12 cellular contexts compared by ENCODE assay signal in the genomic region with DNA sequence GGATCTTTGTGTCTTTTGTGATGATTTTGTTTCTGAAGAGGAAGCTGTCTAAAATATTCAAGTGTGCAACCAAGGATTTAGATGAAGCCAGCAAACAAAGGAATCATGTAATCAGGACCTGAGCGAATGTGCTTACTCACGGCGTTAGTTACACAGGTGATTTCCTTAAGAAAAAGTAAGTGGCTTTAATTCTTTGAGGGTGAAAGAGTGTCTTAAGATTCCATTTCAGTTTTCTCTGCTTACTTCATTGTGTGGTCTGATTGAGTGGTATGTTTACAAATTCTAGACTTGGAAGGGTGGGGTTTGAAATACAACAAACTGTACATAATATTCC.
DNase-seq lines count a peak whose midpoint lies in the region; ATAC-seq and TF ChIP-seq lines count a peak whose summit lies in the region.
"Had no signal": no experiment of that assay in that cellular context is flagged by ENCODE, and none has a peak within 500 bp of the region (broad histone marks: within the 10 kb centered on the region; RNA-seq: fewer than 3 reads in every experiment).

No MANE protein-coding gene starts in this region.

- intact Hi-C loops in colonic mucosa (cut with DNase I) (no loop called here), lower leg skin (cut with DNase I; ENCODE audit: low total_unique reads) (no loop called here)

- WGBS in lower leg skin, 2 donors = 52 to 66% methylated on average over 3 of the region's 3 CpGs

- no peaks in the 10 kb centered on the region for H3K36me3 ChIP-seq in colonic mucosa

- H3K9me3 ChIP-seq in AG04450 (ENCODE audit: control insufficient read depth, insufficient read depth, low read length) = no peaks in the 10 kb centered on the region
- no peaks in the 10 kb centered on the region for H3K9me3 ChIP-seq in colonic mucosa

- peaks cover 4% of the 10 kb centered on the region for H3K4me1 ChIP-seq in colonic mucosa

- POLR2A ChIA-PET in AG04450 (lab: Yijun Ruan, JAX) = no interaction called here

- TF ChIP-seq POLR2A in NB4 (IDR thresholded peaks at IDR 0.05; ENCODE audit: extremely low read depth, insufficient read length) = no peak
- TF ChIP-seq POLR2A in lower leg skin (IDR thresholded peaks at IDR 0.05) = no peak

- H3K27ac ChIP-seq in AG04450 (ENCODE audit: low read depth, low read length) (peak overlapping the region; percentile 63), colonic mucosa (peak overlapping the region; percentile 74)
- H3K27ac ChIP-seq: HL-60 had no signal

- CTCF ChIA-PET in AG04450 (lab: Charles Lee) = interaction anchor here (1.1 to 2.0 kb wide), 3 partner anchors 9 to 107 kb away, joined by 4 to 7 read pairs (median 4); no protein-coding TSS in a partner anchor

- H3K9ac ChIP-seq in colonic mucosa (ENCODE audit: low read depth in 2 of 2, low read length in 2 of 2) = peak overlapping the region in 1 of 2 donors; percentile 85

- DNase-seq in AG04450 (ENCODE audit: low read depth, low spot score) (no peak), NB4 (ENCODE audit: low read depth) (no peak), colonic mucosa (no peak), omental fat pad (ENCODE audit: low spot score) (no peak), lower leg skin (ENCODE audit: low spot score in 2 of 2) (no peak), Ammon's horn (ENCODE audit: low spot score) (no peak)
- no peak for DNase-seq in effector CD4-positive, alpha-beta T cell
- DNase-seq: activated effector memory CD4-positive, alpha-beta T cell treated with Interleukin-2 at 50 U/mL for 16 hours; GOT3; NCI-H2171 had no signal

- TF ChIP-seq CTCF in AG04450 (IDR thresholded peaks at IDR 0.05; ENCODE audit: low read depth, low read length) = no peak
- TF ChIP-seq CTCF in NB4 (IDR thresholded peaks at IDR 0.05; ENCODE audit: low read depth, low read length) = no peak
- TF ChIP-seq CTCF in colonic mucosa (IDR thresholded peaks at IDR 0.05) = no peak
- TF ChIP-seq CTCF in omental fat pad (IDR thresholded peaks at IDR 0.05) = no peak
- no peak for TF ChIP-seq CTCF in lower leg skin (IDR thresholded peaks at IDR 0.05)

- ATAC-seq in omental fat pad (ENCODE audit: low FRiP score) = peak; percentile 25
- no peak for ATAC-seq in GM21825 (IDR thresholded peaks at IDR 0.05; ENCODE audit: unreplicated experiment)

- H3K27me3 ChIP-seq in AG04450 (ENCODE audit: control insufficient read depth, insufficient read depth, low read length) (no peaks in the 10 kb centered on the region), colonic mucosa (no peaks in the 10 kb centered on the region)

- H3K4me3 ChIP-seq in AG04450 (ENCODE audit: low read depth, low read length) (peak overlapping the region; percentile 55), NB4 (ENCODE audit: low read depth, low read length) (peak overlapping the region; percentile 55), colonic mucosa (peak overlapping the region; percentile 24), lower leg skin (ENCODE audit: low read depth, poor library complexity, severe bottlenecking) (no peak overlapping the region)
